In the genomic region with DNA sequence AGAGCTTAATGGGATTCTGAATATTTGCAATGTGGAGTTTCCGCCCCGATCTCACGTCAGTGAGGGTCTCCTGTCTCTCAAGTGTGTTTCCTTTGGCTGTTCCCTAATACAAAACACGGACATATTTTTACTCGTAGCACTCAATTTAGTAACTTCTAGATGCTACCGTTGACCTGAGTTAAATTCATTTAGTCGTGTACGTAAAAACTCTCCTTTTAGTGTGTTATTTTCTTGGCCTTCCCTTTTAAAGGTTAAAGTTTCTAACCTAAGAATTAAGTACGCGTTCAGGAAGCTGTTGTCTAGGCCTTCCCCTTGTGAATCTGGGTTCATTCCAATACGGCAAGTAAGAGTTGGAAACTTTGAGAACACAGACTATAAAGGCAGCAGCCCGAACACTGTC, we compare ENCODE assay signal across 33 cellular contexts.
"Had no signal": no experiment of that assay in that cellular context is flagged by ENCODE, and none has a peak within 500 bp of the region (broad histone marks: within the 10 kb centered on the region; RNA-seq: fewer than 3 reads in every experiment).

No MANE protein-coding gene starts in this region.

- ATAC-seq: foreskin keratinocyte; gastroesophageal sphincter; heart left ventricle; left lobe of liver; mucosa of descending colon; natural killer cell treated with Interleukin-12 subunit alpha and Interleukin-12 subunit beta and Interleukin-15 and Interleukin-18, amount 100 ng/mL, for 72 hours; sciatic nerve; stimulated activated effector memory CD8-positive, alpha-beta T cell treated with anti-CD3 and anti-CD28 coated beads, Interleukin-12 subunit alpha, Interleukin-12 subunit beta, amount 100 ng/mL, for 72 hours had no signal

- H3K9ac ChIP-seq: neural progenitor cell had no signal

- H2AFZ ChIP-seq: hepatocyte, neural progenitor cell had no signal

- H3K9me3 ChIP-seq: esophagus muscularis mucosa, gastroesophageal sphincter, heart left ventricle, mucosa of descending colon, prostate gland, right atrium auricular region, stomach, thoracic aorta, tibial nerve, upper lobe of left lung had no signal

- H3K27me3 Mint-ChIP-seq: naive B cell; natural killer cell treated with Interleukin-12 subunit alpha and Interleukin-12 subunit beta and Interleukin-15 and Interleukin-18, amount 100 ng/mL, for 72 hours had no signal

- H3K4me3 Mint-ChIP-seq: mesothelial cell of epicardium; natural killer cell treated with Interleukin-12 subunit alpha and Interleukin-12 subunit beta and Interleukin-15 and Interleukin-18, amount 100 ng/mL, for 72 hours; neural progenitor cell; stimulated activated effector memory CD8-positive, alpha-beta T cell treated with anti-CD3 and anti-CD28 coated beads, Interleukin-12 subunit alpha, Interleukin-12 subunit beta, amount 100 ng/mL, for 72 hours had no signal

- H3K4me1 ChIP-seq: foreskin keratinocyte, neural progenitor cell, prostate gland had no signal

- H3K27me3 ChIP-seq: esophagus muscularis mucosa, foreskin keratinocyte, gastroesophageal sphincter, heart left ventricle, hepatocyte, neural progenitor cell, right atrium auricular region, stomach, tibial nerve, upper lobe of left lung had no signal

- H3K27ac ChIP-seq: coronary artery, foreskin keratinocyte, hepatocyte, neural progenitor cell, prostate gland, right atrium auricular region, stomach, thoracic aorta, tibial nerve, upper lobe of left lung had no signal

- H3K27ac Mint-ChIP-seq: mesothelial cell of epicardium; natural killer cell treated with Interleukin-12 subunit alpha and Interleukin-12 subunit beta and Interleukin-15 and Interleukin-18, amount 100 ng/mL, for 72 hours; neural progenitor cell; stimulated activated effector memory CD8-positive, alpha-beta T cell treated with anti-CD3 and anti-CD28 coated beads, Interleukin-12 subunit alpha, Interleukin-12 subunit beta, amount 100 ng/mL, for 72 hours had no signal

- H3K4me3 ChIP-seq: coronary artery, esophagus muscularis mucosa, gastroesophageal sphincter, heart left ventricle, hepatocyte, lung, mucosa of descending colon, neural progenitor cell, prostate gland, right atrium auricular region, smooth muscle cell, stomach, thoracic aorta, tibial nerve, upper lobe of left lung had no signal

- FAIRE-seq: endothelial cell of umbilical vein, kidney, urothelium cell line had no signal

- DNase-seq: dermis blood vessel endothelial cell; effector memory CD4-positive, alpha-beta T cell; foreskin keratinocyte; heart left ventricle; kidney; mesenchymal stem cell; mucosa of descending colon; naive B cell; stimulated activated CD4-positive, alpha-beta T cell treated with anti-CD3 and anti-CD28 coated beads, Interleukin-12 subunit alpha, Interleukin-12 subunit beta, amount 100 ng/mL, for 4 hours; stimulated activated CD4-positive, alpha-beta T cell treated with anti-CD3 and anti-CD28 coated beads, Interleukin-1b, Interleukin-23, amount 100 ng/mL, for 48 hours; stimulated activated CD4-positive, alpha-beta T cell treated with anti-CD3 and anti-CD28 coated beads, Interleukin-4, amount 100 ng/mL, for 1 hour; stimulated activated naive CD4-positive, alpha-beta T cell treated with Interleukin-2 at 50 U/mL for 16 hours; stomach; substantia nigra; upper lobe of left lung had no signal

- H3K4me2 ChIP-seq: hepatocyte, neural progenitor cell, smooth muscle cell had no signal

- H3K9me3 Mint-ChIP-seq: mesothelial cell of epicardium; naive B cell; natural killer cell treated with Interleukin-12 subunit alpha and Interleukin-12 subunit beta and Interleukin-15 and Interleukin-18, amount 100 ng/mL, for 72 hours; neural progenitor cell; stimulated activated effector memory CD8-positive, alpha-beta T cell treated with anti-CD3 and anti-CD28 coated beads, Interleukin-12 subunit alpha, Interleukin-12 subunit beta, amount 100 ng/mL, for 72 hours had no signal
